23 cellular contexts compared by ENCODE assay signal in genomic region chr1:61672376-61672775, GRCh38.
"Had no signal": no experiment of that assay in that cellular context is flagged by ENCODE, and none has a peak within 500 bp of the region (broad histone marks: within the 10 kb centered on the region; RNA-seq: fewer than 3 reads in every experiment).

No MANE protein-coding gene starts in this region.

- ATAC-seq: effector memory CD8-positive, alpha-beta T cell; gastrocnemius medialis; heart right ventricle; left cardiac atrium; left lung; left ventricle myocardium superior; lower lobe of right lung; mucosa of descending colon; naive thymus-derived CD8-positive, alpha-beta T cell had no signal

- H3K4me1 Mint-ChIP-seq: memory B cell, naive B cell had no signal

- H3K4me3 ChIP-seq: colonic mucosa, esophagus muscularis mucosa, gastrocnemius medialis, heart right ventricle, left lung, lower lobe of right lung, mucosa of descending colon had no signal

- H3K27ac Mint-ChIP-seq: dendritic cell treated with granulocyte-macrophage colony-stimulating factor and Interleukin-4, amounts not matched to agents 40 ng/mL and 50 ng/mL, for 4 days; effector memory CD8-positive, alpha-beta T cell; endodermal cell; memory B cell; naive B cell had no signal

- H3K36me3 ChIP-seq: colonic mucosa, gastrocnemius medialis, heart right ventricle, left lung, lower lobe of right lung had no signal

- H3K27ac ChIP-seq: colonic mucosa, esophagus muscularis mucosa, gastrocnemius medialis, heart right ventricle, left lung, lower lobe of right lung had no signal

- DNase-seq: colonic mucosa; cortex of kidney; effector CD8-positive, alpha-beta T cell; effector memory CD8-positive, alpha-beta T cell; endodermal cell; foreskin melanocyte; gastrocnemius medialis; glutamatergic neuron; head of caudate nucleus; heart right ventricle; hippocampal formation; left cardiac atrium; left lung; left ventricle myocardium superior; lower lobe of right lung; mesendoderm; midbrain; mucosa of descending colon; naive B cell; naive thymus-derived CD8-positive, alpha-beta T cell had no signal

- H3K9me3 ChIP-seq: colonic mucosa, esophagus muscularis mucosa, gastrocnemius medialis, heart right ventricle, left lung, lower lobe of right lung, mucosa of descending colon had no signal

- H3K9me3 Mint-ChIP-seq: dendritic cell treated with granulocyte-macrophage colony-stimulating factor and Interleukin-4, amounts not matched to agents 40 ng/mL and 50 ng/mL, for 4 days; effector memory CD8-positive, alpha-beta T cell; endodermal cell; memory B cell; naive B cell; naive thymus-derived CD8-positive, alpha-beta T cell had no signal

- H3K27me3 Mint-ChIP-seq: dendritic cell treated with granulocyte-macrophage colony-stimulating factor and Interleukin-4, amounts not matched to agents 40 ng/mL and 50 ng/mL, for 4 days; effector memory CD8-positive, alpha-beta T cell; memory B cell; naive B cell; naive thymus-derived CD8-positive, alpha-beta T cell had no signal

- H3K4me3 Mint-ChIP-seq: dendritic cell treated with granulocyte-macrophage colony-stimulating factor and Interleukin-4, amounts not matched to agents 40 ng/mL and 50 ng/mL, for 4 days; effector memory CD8-positive, alpha-beta T cell; endodermal cell; memory B cell; naive B cell; naive thymus-derived CD8-positive, alpha-beta T cell had no signal

- H3K4me1 ChIP-seq: colonic mucosa, esophagus muscularis mucosa, gastrocnemius medialis, lower lobe of right lung had no signal

- H3K27me3 ChIP-seq: colonic mucosa, esophagus muscularis mucosa, gastrocnemius medialis, heart right ventricle, left lung had no signal
